Comparison of ENCODE assay signal across 1 cellular context in genomic region chr14:95649230-95649629, GRCh38.
TF ChIP-seq lines count a peak whose summit lies in the region.

No MANE protein-coding gene starts in this region.

TF ChIP-seq in HepG2, 621 proteins besides CTCF, POLR2A, EP300 and RAD21 (continued from another document):
- peak; percentile 77 for TF ChIP-seq ZNF317 (CRISPR knock-in tag; IDR thresholded peaks at IDR 0.05)
- TF ChIP-seq BCL6 (CRISPR knock-in tag; IDR thresholded peaks at IDR 0.05): 0 out of 2 replicates have a peak, but pooled peaks have one; percentile 42
- TF ChIP-seq NCOR1 (IDR thresholded peaks at IDR 0.05; ENCODE audit: borderline replicate concordance, low read length): peak; percentile 18; the same call in 1 of the 2 replicates
- 0 out of 2 replicates have a peak, but pooled peaks have one; percentile 37 for TF ChIP-seq ZNF644 (CRISPR knock-in tag; IDR thresholded peaks at IDR 0.05; ENCODE audit: low read depth)
- TF ChIP-seq SAP130 (CRISPR knock-in tag; IDR thresholded peaks at IDR 0.05; ENCODE audit: low read depth): peak; percentile 38; the same call in 1 of the 2 replicates
- TF ChIP-seq FOXP1 (IDR thresholded peaks at IDR 0.05): no peak
- TF ChIP-seq FOXP1 (CRISPR knock-in tag; IDR thresholded peaks at IDR 0.05): peak; percentile 22; the same call in 1 of the 2 replicates
- no peak for TF ChIP-seq FOXA1 (IDR thresholded peaks at IDR 0.05)
- TF ChIP-seq FOXA1 (CRISPR knock-in tag; IDR thresholded peaks at IDR 0.05): peak; percentile 64
- TF ChIP-seq SKI (IDR thresholded peaks at IDR 0.05; ENCODE audit: partially characterized antibody): peak; percentile 96
- no peak for TF ChIP-seq PLSCR1 (CRISPR knock-in tag; IDR thresholded peaks at IDR 0.05; ENCODE audit: borderline replicate concordance)
- TF ChIP-seq SMAD3 (CRISPR knock-in tag; IDR thresholded peaks at IDR 0.05): no peak
- peak; percentile 50 for TF ChIP-seq RARA (CRISPR knock-in tag; IDR thresholded peaks at IDR 0.05)
- no peak for TF ChIP-seq ZSCAN25 (CRISPR knock-in tag; IDR thresholded peaks at IDR 0.05)
- TF ChIP-seq NR2F6 (IDR thresholded peaks at IDR 0.05): no peak
- TF ChIP-seq NR2F6 (CRISPR knock-in tag; IDR thresholded peaks at IDR 0.05): no peak
- peak; percentile 12 for TF ChIP-seq TBL1XR1 (IDR thresholded peaks at IDR 0.05; ENCODE audit: borderline replicate concordance, low read length, partially characterized antibody)
- peak; percentile 42; the same call in 1 of the 2 replicates for TF ChIP-seq SOX5 (CRISPR knock-in tag; IDR thresholded peaks at IDR 0.05; ENCODE audit: borderline replicate concordance)
- TF ChIP-seq GATAD2A (CRISPR knock-in tag; IDR thresholded peaks at IDR 0.05): 0 out of 2 replicates have a peak, but pooled peaks have one; percentile 23
- peak; percentile 36 for TF ChIP-seq XRCC5 (optimal IDR thresholded peaks at IDR 0.05; ENCODE audit: low read length)
- peak; percentile 45; the same call in 1 of the 2 replicates for TF ChIP-seq MAX (IDR thresholded peaks at IDR 0.05)
